Comparison of ENCODE assay signal across 8 cellular contexts in genomic region chr16:85303354-85303883, GRCh38.
DNase-seq lines count a peak whose midpoint lies in the region; ATAC-seq and TF ChIP-seq lines count a peak whose summit lies in the region.

No MANE protein-coding gene starts in this region.

- no peak overlapping the region for H2AFZ ChIP-seq in SK-N-SH (ENCODE audit: low read depth)

- CTCF ChIA-PET in SK-N-SH (lab: Yijun Ruan, JAX), result interaction anchor here (1.3 kb wide), 1 partner anchor 51 kb away, joined by 3 read pairs; no protein-coding TSS in a partner anchor

- H3K27ac ChIP-seq in SK-N-SH (ENCODE audit: low read depth in 2 of 2, low read length in 1 of 2) (no peak overlapping the region), iPS-20b (ENCODE audit: low read length) (no peak overlapping the region)

- POLR2A ChIA-PET in SK-N-SH (lab: Yijun Ruan, JAX), result no interaction called here

- H4K20me1 ChIP-seq in SK-N-SH (ENCODE audit: insufficient read depth), result peaks cover 21% of the 10 kb centered on the region; the same call in 1 of the 2 replicates

- no peaks in the 10 kb centered on the region for H3F3A ChIP-seq in SK-N-SH (replicated peaks; ENCODE audit: insufficient read depth)

- no peak; the same call in 1 of the 2 replicates for TF ChIP-seq RAD21 in SK-N-SH (IDR thresholded peaks at IDR 0.05; ENCODE audit: low read length)

- no peaks in the 10 kb centered on the region for H3K36me3 ChIP-seq in SK-N-SH (replicated peaks in 1 of 2; ENCODE audit: control insufficient read depth in 1 of 2, insufficient read depth in 2 of 2, low read length in 1 of 2)
- no peaks in the 10 kb centered on the region for H3K36me3 ChIP-seq in iPS-20b (ENCODE audit: insufficient read depth, low read depth, low read length)

- H3K27me3 ChIP-seq in SK-N-SH (ENCODE audit: insufficient read depth) (no peaks in the 10 kb centered on the region), iPS-20b (ENCODE audit: insufficient read depth, low read length) (peaks cover 21% of the 10 kb centered on the region)

- peak; percentile 63 for TF ChIP-seq CTCF in SK-N-SH (IDR thresholded peaks at IDR 0.05)

- 72% methylated on average over 8 of the region's 36 CpGs for WGBS in SK-N-SH (ENCODE audit: low lambda C conversion rate)

- no peak for TF ChIP-seq EP300 in SK-N-SH (IDR thresholded peaks at IDR 0.05; ENCODE audit: borderline replicate concordance in 1 of 2, low read depth in 1 of 2, low read length in 1 of 2)

- H3K9ac ChIP-seq in SK-N-SH (no peak overlapping the region), iPS-20b (ENCODE audit: low read depth, low read length) (no peak overlapping the region)

- H3K79me2 ChIP-seq in SK-N-SH (ENCODE audit: insufficient read depth), result peaks cover 3% of the 10 kb centered on the region; the same call in 1 of the 2 replicates

- no peaks in the 10 kb centered on the region for H3K9me2 ChIP-seq in SK-N-SH

- H3K4me3 ChIP-seq in SK-N-SH (ENCODE audit: low read depth in 2 of 2, low read length in 1 of 2), result peak overlapping the region in 1 of 2 experiments; percentile 49; a peak in 1 of 4 replicates
- H3K4me3 ChIP-seq in iPS-20b (ENCODE audit: low read length), result peak overlapping the region; percentile 52

- ATAC-seq in SK-N-SH treated with all-trans-retinoic acid at 6 μM for 48 hours (no peak), GM19463 (IDR thresholded peaks at IDR 0.05; ENCODE audit: unreplicated experiment) (no peak), HG03039 (IDR thresholded peaks at IDR 0.05; ENCODE audit: unreplicated experiment) (no peak)

- H3K4me1 ChIP-seq in SK-N-SH (ENCODE audit: control insufficient read depth in 1 of 2, insufficient read depth in 2 of 2, low read depth in 1 of 2, low read length in 1 of 2), result peaks cover 0 to 27% of the 10 kb centered on the region in 2 experiments; a peak in 1 of 4 replicates
- peaks cover 3% of the 10 kb centered on the region; the same call in 1 of the 2 replicates for H3K4me1 ChIP-seq in iPS-20b (ENCODE audit: insufficient read depth, low read length)

- peak; percentile 81 for DNase-seq in SK-N-SH
- DNase-seq in T-helper 2 cell, result peak; percentile 54 to 85 (median 56)
- DNase-seq in amniotic epithelial cell (ENCODE audit: low read depth), result peak; percentile 39
- peak; percentile 79 to 85 for DNase-seq in stimulated activated CD4-positive, alpha-beta T cell treated with anti-CD3 and anti-CD28 coated beads, Interleukin-2, amount 100 ng/mL, for 24 hours

- H3K9me3 ChIP-seq in SK-N-SH, result no peaks in the 10 kb centered on the region
- no peaks in the 10 kb centered on the region for H3K9me3 ChIP-seq in iPS-20b (ENCODE audit: insufficient read depth, low read depth, low read length)

- no peak overlapping the region for H3K4me2 ChIP-seq in SK-N-SH

TF ChIP-seq in SK-N-SH, 30 proteins besides CTCF, POLR2A, EP300 and RAD21:
- TF ChIP-seq PBX3 (IDR thresholded peaks at IDR 0.05), result no peak
- TF ChIP-seq USF2 (IDR thresholded peaks at IDR 0.05; ENCODE audit: borderline replicate concordance, low read depth, low read length), result no peak
- TF ChIP-seq RFX5 (IDR thresholded peaks at IDR 0.05; ENCODE audit: low read length), result no peak
- no peak for TF ChIP-seq NFIC (IDR thresholded peaks at IDR 0.05; ENCODE audit: borderline replicate concordance)
- TF ChIP-seq MXI1 (IDR thresholded peaks at IDR 0.05; ENCODE audit: low read depth, low read length), result no peak
- peak; percentile 37; the same call in 1 of the 2 replicates for TF ChIP-seq ZBTB33 (IDR thresholded peaks at IDR 0.05; ENCODE audit: borderline replicate concordance, low read depth)

TF ChIP-seq in SK-N-SH treated with all-trans-retinoic acid at 6 μM for 48 hours, 23 proteins besides CTCF, POLR2A, EP300 and RAD21:
- TF ChIP-seq ESRRG (CRISPR knock-in tag; IDR thresholded peaks at IDR 0.05) (no peak), CREB5 (CRISPR knock-in tag; IDR thresholded peaks at IDR 0.05; ENCODE audit: low read depth) (no peak), ZNF565 (CRISPR knock-in tag; conservative IDR thresholded peaks at IDR 0.05; ENCODE audit: low read depth) (no peak), CSDC2 (CRISPR knock-in tag; IDR thresholded peaks at IDR 0.05) (no peak), SNAI2 (CRISPR knock-in tag; IDR thresholded peaks at IDR 0.05) (no peak), BACH2 (CRISPR knock-in tag; IDR thresholded peaks at IDR 0.05; ENCODE audit: borderline replicate concordance) (no peak), ZFP30 (CRISPR knock-in tag; IDR thresholded peaks at IDR 0.05) (no peak), TOX (CRISPR knock-in tag; IDR thresholded peaks at IDR 0.05; ENCODE audit: borderline replicate concordance) (no peak), CSRNP3 (CRISPR knock-in tag; IDR thresholded peaks at IDR 0.05) (no peak), RARB (CRISPR knock-in tag; IDR thresholded peaks at IDR 0.05) (no peak), ZFP3 (CRISPR knock-in tag; IDR thresholded peaks at IDR 0.05) (no peak), ZC3H10 (CRISPR knock-in tag; IDR thresholded peaks at IDR 0.05) (no peak)
